1 cellular context compared by ENCODE assay signal in genomic region chr9:115946530-115946929, GRCh38.
TF ChIP-seq lines count a peak whose summit lies in the region.

No MANE protein-coding gene starts in this region.

TF ChIP-seq in HepG2, 621 proteins besides CTCF, POLR2A, EP300 and RAD21 (continued from another document and continues in another):
- TF ChIP-seq ZHX2 (IDR thresholded peaks at IDR 0.05; ENCODE audit: low read depth) (no peak), ZHX2 (CRISPR knock-in tag; IDR thresholded peaks at IDR 0.05; ENCODE audit: borderline replicate concordance) (no peak), ETS1 (CRISPR knock-in tag; IDR thresholded peaks at IDR 0.05) (no peak), ISL2 (CRISPR knock-in tag; IDR thresholded peaks at IDR 0.05) (peak; percentile 76), MXD1 (CRISPR knock-in tag; IDR thresholded peaks at IDR 0.05) (no peak), ZNF317 (CRISPR knock-in tag; IDR thresholded peaks at IDR 0.05) (no peak), CAMTA2 (CRISPR knock-in tag; IDR thresholded peaks at IDR 0.05; ENCODE audit: borderline replicate concordance) (no peak), FOXJ3 (CRISPR knock-in tag; IDR thresholded peaks at IDR 0.05; ENCODE audit: borderline replicate concordance) (peak; percentile 87; the same call in 1 of the 2 replicates), MIER3 (CRISPR knock-in tag; IDR thresholded peaks at IDR 0.05; ENCODE audit: borderline replicate concordance) (peak; percentile 68; the same call in 1 of the 2 replicates), HHEX (CRISPR knock-in tag; IDR thresholded peaks at IDR 0.05) (no peak), ZNF230 (CRISPR knock-in tag; IDR thresholded peaks at IDR 0.05) (no peak), ZNF660 (CRISPR knock-in tag; IDR thresholded peaks at IDR 0.05; ENCODE audit: borderline replicate concordance, low read depth) (no peak), CEBPB (IDR thresholded peaks at IDR 0.05; ENCODE audit: borderline replicate concordance, low read depth, low read length) (peak; percentile 75; the same call in 1 of the 2 replicates), ZNF75D (CRISPR knock-in tag; IDR thresholded peaks at IDR 0.05; ENCODE audit: borderline replicate concordance) (no peak), ZFP62 (CRISPR knock-in tag; IDR thresholded peaks at IDR 0.05) (no peak), TEAD2 (CRISPR knock-in tag; IDR thresholded peaks at IDR 0.05) (no peak), ZBTB37 (CRISPR knock-in tag; IDR thresholded peaks at IDR 0.05) (0 out of 2 replicates have a peak, but pooled peaks have one; percentile 31), MED8 (CRISPR knock-in tag; IDR thresholded peaks at IDR 0.05; ENCODE audit: insufficient replicate concordance) (peak; percentile 29), ZNF30 (CRISPR knock-in tag; IDR thresholded peaks at IDR 0.05) (no peak), ZNF558 (CRISPR knock-in tag; IDR thresholded peaks at IDR 0.05; ENCODE audit: borderline replicate concordance) (no peak), ZBTB7A (CRISPR knock-in tag; IDR thresholded peaks at IDR 0.05) (no peak), ZBTB21 (CRISPR knock-in tag; IDR thresholded peaks at IDR 0.05) (peak; percentile 68; the same call in 1 of the 2 replicates), PHF8 (CRISPR knock-in tag; IDR thresholded peaks at IDR 0.05) (no peak), BHLHE40 (IDR thresholded peaks at IDR 0.05; ENCODE audit: low read length) (peak; percentile 70), ZNF607 (CRISPR knock-in tag; IDR thresholded peaks at IDR 0.05; ENCODE audit: borderline replicate concordance) (no peak), ZNF331 (CRISPR knock-in tag; IDR thresholded peaks at IDR 0.05) (peak; percentile 39; the same call in 1 of the 2 replicates), ZNF329 (CRISPR knock-in tag; IDR thresholded peaks at IDR 0.05; ENCODE audit: low read depth) (no peak), TFE3 (CRISPR knock-in tag; IDR thresholded peaks at IDR 0.05) (peak; percentile 80), FOXP1 (IDR thresholded peaks at IDR 0.05) (peak; percentile 65; the same call in 1 of the 2 replicates), FOXP1 (CRISPR knock-in tag; IDR thresholded peaks at IDR 0.05) (peak; percentile 97), ATF7 (IDR thresholded peaks at IDR 0.05) (peak; percentile 86), ATF7 (CRISPR knock-in tag; IDR thresholded peaks at IDR 0.05) (no peak), FIP1L1 (IDR thresholded peaks at IDR 0.05; ENCODE audit: borderline replicate concordance, insufficient read depth, low read depth, low read length) (no peak), ZSCAN20 (CRISPR knock-in tag; IDR thresholded peaks at IDR 0.05; ENCODE audit: borderline replicate concordance) (no peak), ZNF407 (CRISPR knock-in tag; IDR thresholded peaks at IDR 0.05; ENCODE audit: not compliant biosample characterization) (no peak), HMG20A (CRISPR knock-in tag; IDR thresholded peaks at IDR 0.05; ENCODE audit: borderline replicate concordance) (peak; percentile 95), ZNF124 (CRISPR knock-in tag; IDR thresholded peaks at IDR 0.05) (no peak), TARDBP (CRISPR knock-in tag; IDR thresholded peaks at IDR 0.05) (no peak)
